ENCODE assay signal across 16 cellular contexts in the genomic region with DNA sequence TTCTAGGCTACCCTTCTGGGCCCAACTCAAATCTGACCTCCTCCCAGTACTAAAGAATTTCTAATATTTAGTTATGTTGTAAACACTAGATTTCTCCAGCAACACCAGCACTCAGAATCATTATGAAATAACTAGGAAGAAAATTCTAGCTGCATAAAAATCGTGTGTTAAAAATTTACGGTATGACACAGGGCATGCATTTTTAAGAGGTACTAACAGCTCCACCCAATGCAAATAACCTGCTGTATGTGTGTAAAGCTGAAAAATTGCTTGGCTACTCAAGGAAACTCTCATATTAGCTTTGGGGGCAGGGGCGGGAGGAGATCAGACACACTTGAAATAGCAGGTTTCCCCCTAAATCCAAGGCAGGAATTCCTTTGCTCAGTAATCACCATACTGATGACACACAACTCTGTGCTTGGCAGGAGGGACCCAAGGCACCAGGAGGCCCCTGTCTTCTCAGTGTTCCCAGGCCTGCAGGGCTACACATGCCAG.
DNase-seq lines count a peak whose midpoint lies in the region; FAIRE-seq lines count a peak whose summit lies in the region.
"Had no signal": no experiment of that assay in that cellular context is flagged by ENCODE, and none has a peak within 500 bp of the region (broad histone marks: within the 10 kb centered on the region; RNA-seq: fewer than 3 reads in every experiment).

No MANE protein-coding gene starts in this region.

- H3K36me3 Mint-ChIP-seq in activated naive CD4-positive, alpha-beta T cell treated with anti-CD3 and anti-CD28 coated beads, Interleukin-2, amount 10 ng/mL, durations not matched to agents 7 days and 5 days: peaks cover 76% of the 10 kb centered on the region

- no peaks in the 10 kb centered on the region for H3K9me3 Mint-ChIP-seq in activated naive CD4-positive, alpha-beta T cell treated with anti-CD3 and anti-CD28 coated beads, Interleukin-2, amount 10 ng/mL, durations not matched to agents 7 days and 5 days

- CTCF ChIA-PET in activated naive CD4-positive, alpha-beta T cell treated with anti-CD3 and anti-CD28 coated beads, Interleukin-2, amount 10 ng/mL, durations not matched to agents 7 days and 5 days (lab: Charles Lee): no interaction called here

- peaks cover 50% of the 10 kb centered on the region for H3K4me1 ChIP-seq in adipocyte (ENCODE audit: control insufficient read depth, insufficient read depth, low read length)

- DNase-seq in activated naive CD4-positive, alpha-beta T cell treated with anti-CD3 and anti-CD28 coated beads, Interleukin-2, amount 10 ng/mL, durations not matched to agents 7 days and 5 days: no peak
- no peak for DNase-seq in activated naive CD4-positive, alpha-beta T cell treated with Interleukin-2 at 50 U/mL for 16 hours
- DNase-seq in adipocyte (ENCODE audit: low read depth) (peak; percentile 68), kidney tubule cell (ENCODE audit: low spot score) (peak; percentile 87), GM19239 (ENCODE audit: insufficient read length, low spot score) (no peak), NCI-H446 (lab: John Stamatoyannopoulos, UW) (no peak), iPS-NIHi7 (ENCODE audit: extremely low spot score) (no peak)
- DNase-seq in activated CD4-positive, CD25-positive, alpha-beta regulatory T cell treated with anti-CD3 and anti-CD28 coated beads, Interleukin-2, amount 50 U/mL, for 72 hours: no peak
- DNase-seq: activated gamma-delta T cell treated with Interleukin-2 at 50 U/mL for 16 hours; occipital lobe; stimulated activated CD4-positive, alpha-beta T cell treated with anti-CD3 and anti-CD28 coated beads, Interleukin-15, amount 100 ng/mL, for 24 hours; stimulated activated CD8-positive, alpha-beta memory T cell treated with anti-CD3 and anti-CD28 coated beads, Interleukin-4, amount 100 ng/mL, for 48 hours had no signal

- H3K27me3 ChIP-seq in adipocyte (replicated peaks; ENCODE audit: control insufficient read depth, insufficient read depth, low read length): no peaks in the 10 kb centered on the region

- peaks cover 61% of the 10 kb centered on the region for H3K36me3 ChIP-seq in adipocyte (ENCODE audit: control insufficient read depth, insufficient read depth, low read length, severe bottlenecking)

- H3K9ac ChIP-seq in adipocyte (ENCODE audit: low read length): peak overlapping the region; percentile 14
- H3K9ac ChIP-seq: KMS-11 had no signal

- no peak for FAIRE-seq in GM19239 (lab: Jason Lieb, UNC)
- FAIRE-seq: colon, urothelium cell line had no signal

- no peaks in the 10 kb centered on the region for H3K27me3 Mint-ChIP-seq in activated naive CD4-positive, alpha-beta T cell treated with anti-CD3 and anti-CD28 coated beads, Interleukin-2, amount 10 ng/mL, durations not matched to agents 7 days and 5 days
- H3K27me3 Mint-ChIP-seq: B cell had no signal

- H3K4me1 Mint-ChIP-seq in activated naive CD4-positive, alpha-beta T cell treated with anti-CD3 and anti-CD28 coated beads, Interleukin-2, amount 10 ng/mL, durations not matched to agents 7 days and 5 days: peaks cover 53% of the 10 kb centered on the region

- H3K4me3 Mint-ChIP-seq in activated naive CD4-positive, alpha-beta T cell treated with anti-CD3 and anti-CD28 coated beads, Interleukin-2, amount 10 ng/mL, durations not matched to agents 7 days and 5 days: no peak overlapping the region
- H3K4me3 Mint-ChIP-seq: B cell had no signal

- H3K27ac Mint-ChIP-seq in activated naive CD4-positive, alpha-beta T cell treated with anti-CD3 and anti-CD28 coated beads, Interleukin-2, amount 10 ng/mL, durations not matched to agents 7 days and 5 days: peak overlapping the region; percentile 68
- H3K27ac Mint-ChIP-seq: B cell had no signal

- no peaks in the 10 kb centered on the region for H3K9me3 ChIP-seq in adipocyte (ENCODE audit: control insufficient read depth, low read length)

- H3K4me3 ChIP-seq in adipocyte (ENCODE audit: low read length): no peak overlapping the region

Comparison
In these comparisons a context has a peak if more than half of its experiments do, and no peak if none do; other contexts are left out.
1. DNase-seq: peak in adipocyte (single experiment) and kidney tubule cell (single experiment); none in activated naive CD4-positive, alpha-beta T cell treated with anti-CD3 and anti-CD28 coated beads, Interleukin-2, amount 10 ng/mL, durations not matched to agents 7 days and 5 days (single experiment), activated naive CD4-positive, alpha-beta T cell treated with Interleukin-2 at 50 U/mL for 16 hours (single experiment), GM19239 (single experiment), NCI-H446 (0 of 2), activated CD4-positive, CD25-positive, alpha-beta regulatory T cell treated with anti-CD3 and anti-CD28 coated beads, Interleukin-2, amount 50 U/mL, for 72 hours (single experiment) and iPS-NIHi7 (single experiment).